ENCODE assay signal across 14 cellular contexts in genomic region chrX:20271186-20271585, GRCh38. TPM values are rescaled to one million over a fixed set of nuclear protein-coding genes. Genes with fewer than 3 reads are reported as not detected.
DNase-seq lines count a peak whose midpoint lies in the region; ATAC-seq, FAIRE-seq and TF ChIP-seq lines count a peak whose summit lies in the region.
"Had no signal": no experiment of that assay in that cellular context is flagged by ENCODE, and none has a peak within 500 bp of the region (broad histone marks: within the 10 kb centered on the region; RNA-seq: fewer than 3 reads in every experiment).

No MANE protein-coding gene starts in this region.

- no peak overlapping the region for H2AFZ ChIP-seq in GM23248

- ATAC-seq in A549, result no peak

- TF ChIP-seq EP300 in A549 (IDR thresholded peaks at IDR 0.05), result no peak

- no peaks in the 10 kb centered on the region for H3K27me3 ChIP-seq in GM23248 (replicated peaks; ENCODE audit: insufficient read depth)
- H3K27me3 ChIP-seq: BLaER1 had no signal

- H4K20me1 ChIP-seq in GM23248 (ENCODE audit: insufficient read depth), result no peaks in the 10 kb centered on the region
- H4K20me1 ChIP-seq: BLaER1 had no signal

- no peak overlapping the region for H3K4me3 ChIP-seq in A549
- no peak overlapping the region for H3K4me3 ChIP-seq in GM23248
- H3K4me3 ChIP-seq: BLaER1 had no signal

- no peak for TF ChIP-seq CTCF in A549 (IDR thresholded peaks at IDR 0.05)
- TF ChIP-seq CTCF in VCaP (conservative IDR thresholded peaks at IDR 0.05), result no peak
- no peak for TF ChIP-seq CTCF in neural crest cell (conservative IDR thresholded peaks at IDR 0.05)

- H3K27ac ChIP-seq in A549 (no peak overlapping the region), GM23248 (peak overlapping the region; percentile 41; the same call in 1 of the 2 replicates), VCaP (peak overlapping the region; percentile 30)
- H3K27ac ChIP-seq: BLaER1, HL-60 had no signal

- 4% methylated on average over 1 of the region's 1 CpG for WGBS in A549 (ENCODE audit: missing lambda C conversion rate)
- WGBS in GM23248 (ENCODE audit: low coverage in 1 of 2, low lambda C conversion rate in 2 of 2, missing lambda C conversion rate in 2 of 2), 2 experiments, result 92 to 95% methylated on average over 1 of the region's 1 CpG

- no peak overlapping the region for H3K27ac Mint-ChIP-seq in neural crest cell (ENCODE audit: unreplicated experiment)
- H3K27ac Mint-ChIP-seq: CD8-positive, alpha-beta memory T cell; HFFc6 had no signal

- H3K36me3 ChIP-seq in GM23248 (ENCODE audit: low read depth), result no peaks in the 10 kb centered on the region
- H3K36me3 ChIP-seq: BLaER1 had no signal

- FAIRE-seq in A549 (lab: Jason Lieb, UNC), result no peak
- FAIRE-seq: A204.1 had no signal

- POLR2A ChIA-PET in A549 (lab: Yijun Ruan, JAX), result no interaction called here

- peaks cover 2% of the 10 kb centered on the region for H3K36me3 Mint-ChIP-seq in neural crest cell (ENCODE audit: low read depth)

- H3K79me2 ChIP-seq in GM23248 (ENCODE audit: insufficient read depth), result peaks cover 1% of the 10 kb centered on the region; the same call in 1 of the 2 replicates

- in situ Hi-C loops in GM23248 (cut with MboI), result no loop called here

- peak overlapping the region; percentile 38 for H3K4me3 Mint-ChIP-seq in neural crest cell
- H3K4me3 Mint-ChIP-seq: HFFc6 had no signal

- no peak for DNase-seq in A549 (ENCODE audit: low read depth in 1 of 2, low spot score in 1 of 2)
- no peak for DNase-seq in GM23248
- DNase-seq in neural crest cell (ENCODE audit: low read depth, low spot score), result no peak
- no peak for DNase-seq in NCI-H524 treated with DMSO at 0.1 percent for 48 hours (lab: John Stamatoyannopoulos, UW)
- DNase-seq in AG08396 (ENCODE audit: low spot score), result no peak
- no peak for DNase-seq in A172 (ENCODE audit: low spot score)
- DNase-seq: AML-193; CD8-positive, alpha-beta memory T cell; KBM-7 had no signal

- no peak overlapping the region for H3K9ac ChIP-seq in GM23248
- H3K9ac ChIP-seq: BLaER1 had no signal

- no peak for TF ChIP-seq POLR2A in A549 (IDR thresholded peaks at IDR 0.05; ENCODE audit: low read length)

- no peaks in the 10 kb centered on the region for H3K9me3 Mint-ChIP-seq in neural crest cell
- H3K9me3 Mint-ChIP-seq: CD8-positive, alpha-beta memory T cell; HFFc6 had no signal

- peaks cover 23% of the 10 kb centered on the region for H3K27me3 Mint-ChIP-seq in neural crest cell (ENCODE audit: low read depth)

- TF ChIP-seq RAD21 in A549 (conservative IDR thresholded peaks at IDR 0.05 in 1 of 2, IDR thresholded peaks at IDR 0.05 in 1 of 2), result no peak

- H3K9me2 ChIP-seq in GM23248 (ENCODE audit: insufficient read depth), result no peaks in the 10 kb centered on the region

- H3K9me3 ChIP-seq in A549, result no peaks in the 10 kb centered on the region
- H3K9me3 ChIP-seq in GM23248 (ENCODE audit: low read depth), result no peaks in the 10 kb centered on the region

- CTCF ChIA-PET in A549 (lab: Yijun Ruan, JAX), result interaction anchor here (0.6 kb wide), 1 partner anchor 90 kb away, joined by 4 read pairs; no protein-coding TSS in a partner anchor

- H3F3A ChIP-seq in GM23248 (ENCODE audit: insufficient read depth), result peaks cover 24% of the 10 kb centered on the region; the same call in 1 of the 2 replicates

- H3K4me1 ChIP-seq in A549, result peaks cover 25% of the 10 kb centered on the region
- peaks cover 24% of the 10 kb centered on the region for H3K4me1 ChIP-seq in GM23248 (ENCODE audit: insufficient read depth)
- H3K4me1 ChIP-seq: BLaER1 had no signal

- H3K4me2 ChIP-seq in A549, result peak overlapping the region; percentile 37
- peak overlapping the region; percentile 51 for H3K4me2 ChIP-seq in GM23248 (ENCODE audit: unreplicated experiment)
- H3K4me2 ChIP-seq: BLaER1 had no signal

- H3K4me1 Mint-ChIP-seq in neural crest cell, result peaks cover 4% of the 10 kb centered on the region

TF ChIP-seq in A549, 52 proteins besides CTCF, POLR2A, EP300 and RAD21:
- TF ChIP-seq ZNF302 (CRISPR knock-in tag; IDR thresholded peaks at IDR 0.05) (no peak), TFCP2L1 (CRISPR knock-in tag; IDR thresholded peaks at IDR 0.05) (no peak), CHD2 (IDR thresholded peaks at IDR 0.05; ENCODE audit: low read length, partially characterized antibody) (no peak)

RNA-seq across cellular contexts. Expression of gene RPS6KA3, which starts 4.5 kb away (rescaled TPM):
- 109 and 117 TPM in 2 replicates for polyA plus RNA-seq in A549 (2011; rRNA removed)
- 20.6 and 22.4 TPM in 2 replicates for polyA plus RNA-seq in A549 (2012; cell fraction: cytosol; rRNA removed)
- 8.8 and 10.3 TPM in 2 replicates for polyA plus RNA-seq in A549 (2012; cell fraction: nucleus; rRNA removed)
- polyA plus RNA-seq in A549 (2017; fragmentation: RNase III; extraction: RNeasy Plus Mini Kit Qiagen cat#74134 plus additional on column Dnase treatment), result 39.5 to 41.1 TPM (median 40.5 TPM) in 3 replicates
- polyA minus RNA-seq in A549 (2011; rRNA and poly(A)+ RNA removed), result 88.5 and 90.8 TPM in 2 replicates
- 28.5 and 33.8 TPM in 2 replicates for total RNA-seq in GM23248 (2014; rRNA removed; shearing (Covaris generic))
- polyA plus RNA-seq in GM23248 (2016; fragmentation: Nextera tagmentation; extraction: Ambion mirVana), result 8.1 and 13.3 TPM in 2 replicates
- total RNA-seq in neural crest cell, result 26.0 and 28.7 TPM in 2 replicates
- total RNA-seq in A172 (2014; rRNA removed; shearing (Covaris generic)), result 56.4 and 62.5 TPM in 2 replicates

Comparison
In these comparisons a context has a peak if more than half of its experiments do, and no peak if none do; other contexts are left out.
1. H3K27ac ChIP-seq: peak in GM23248 (single experiment) and VCaP (single experiment); none in A549 (0 of 2).